In the genomic region with DNA sequence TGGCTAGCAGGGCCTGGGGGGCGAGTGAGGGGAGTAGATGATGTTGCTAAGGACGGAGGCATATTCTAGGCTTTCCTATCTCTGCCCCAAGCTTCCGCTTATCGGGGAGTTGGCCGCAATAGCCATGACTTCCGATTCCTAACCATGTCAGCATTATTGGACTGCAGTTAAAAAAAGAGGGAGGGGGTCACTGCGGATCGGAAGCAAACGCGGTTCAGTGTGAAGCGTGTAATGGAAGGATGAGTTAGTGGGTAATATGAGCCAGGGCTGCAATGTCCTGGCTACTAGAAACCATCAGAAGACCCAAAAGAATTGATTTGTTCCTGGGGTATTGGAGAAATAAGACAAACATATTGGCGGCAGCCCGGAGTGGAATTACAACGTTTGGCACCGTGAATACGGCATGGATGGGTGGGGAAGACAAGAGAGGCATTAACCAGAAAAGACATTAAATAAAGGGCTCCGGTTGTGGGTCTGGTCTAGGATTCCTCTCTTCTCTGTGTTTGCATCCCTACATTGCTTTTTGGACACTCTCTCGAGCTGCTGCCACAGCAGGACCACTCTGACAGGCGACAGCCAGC, we compare ENCODE assay signal across 9 cellular contexts.
DNase-seq lines count a peak whose midpoint lies in the region; ATAC-seq and TF ChIP-seq lines count a peak whose summit lies in the region.
"Had no signal": no experiment of that assay in that cellular context is flagged by ENCODE, and none has a peak within 500 bp of the region (broad histone marks: within the 10 kb centered on the region; RNA-seq: fewer than 3 reads in every experiment).

No MANE protein-coding gene starts in this region.

- H3K4me1 ChIP-seq in adipocyte (ENCODE audit: control insufficient read depth, insufficient read depth, low read length) (peaks cover 11% of the 10 kb centered on the region), thyroid gland (peaks cover 0 to 14% of the 10 kb centered on the region in 2 donors)

- H3K27ac ChIP-seq in skin epidermis (no peak overlapping the region), thyroid gland (no peak overlapping the region)

- H3K4me3 ChIP-seq in HFF-Myc (replicated peaks; ENCODE audit: low read depth, low read length) (peak overlapping the region; percentile 28), adipocyte (ENCODE audit: low read length) (peak overlapping the region; percentile 80), skin epidermis (peak overlapping the region; percentile 5 to 43 (median 28)), thyroid gland (replicated peaks in 1 of 3) (peak overlapping the region in 1 of 3 donors; percentile 13)

- DNase-seq in HFF-Myc (ENCODE audit: extremely low read depth, low read depth) (no peak), adipocyte (ENCODE audit: low read depth) (no peak), inferior parietal cortex (ENCODE audit: extremely low spot score) (peak; percentile 43), thyroid gland (no peak), NCI-H1417 (lab: John Stamatoyannopoulos, UW) (no peak)
- DNase-seq: activated naive CD4-positive, alpha-beta T cell treated with anti-CD3 and anti-CD28 coated beads, Interleukin-2, amount 50 U/mL, for 16 hours had no signal

- H3K36me3 ChIP-seq in adipocyte (ENCODE audit: control insufficient read depth, insufficient read depth, low read length, severe bottlenecking) (no peaks in the 10 kb centered on the region), thyroid gland (no peaks in the 10 kb centered on the region)

- ATAC-seq in GM18873 (IDR thresholded peaks at IDR 0.05; ENCODE audit: low FRiP score, unreplicated experiment) (no peak), GM21825 (IDR thresholded peaks at IDR 0.05; ENCODE audit: unreplicated experiment) (no peak)

- H3K27me3 ChIP-seq in adipocyte (replicated peaks; ENCODE audit: control insufficient read depth, insufficient read depth, low read length) = peaks cover 37% of the 10 kb centered on the region
- H3K27me3 ChIP-seq in thyroid gland = no peaks in the 10 kb centered on the region

- WGBS in thyroid gland, 2 donors = 25 to 26% methylated on average over 19 of the region's 19 CpGs

- no peak for TF ChIP-seq POLR2A in thyroid gland (IDR thresholded peaks at IDR 0.05)

- TF ChIP-seq CTCF in HFF-Myc (IDR thresholded peaks at IDR 0.05; ENCODE audit: low read depth, low read length, missing control alignments) (no peak), thyroid gland (IDR thresholded peaks at IDR 0.05) (no peak)

- intact Hi-C loops in thyroid gland (cut with DNase I) = no loop called here

- H3K9ac ChIP-seq in adipocyte (ENCODE audit: low read length) = peak overlapping the region; percentile 39

- H3K9me3 ChIP-seq in adipocyte (ENCODE audit: control insufficient read depth, low read length) (peaks cover 18% of the 10 kb centered on the region), thyroid gland (no peaks in the 10 kb centered on the region)
